Comparison of ENCODE assay signal across 8 cellular contexts in genomic region chrX:49291615-49292337, GRCh38. TPM values are rescaled to one million over a fixed set of nuclear protein-coding genes. Genes with fewer than 3 reads are reported as not detected.
DNase-seq lines count a peak whose midpoint lies in the region; ATAC-seq and TF ChIP-seq lines count a peak whose summit lies in the region.

No MANE protein-coding gene starts in this region.

- H3K4me1 ChIP-seq in colonic mucosa, result no peaks in the 10 kb centered on the region
- H3K4me1 ChIP-seq in lung (ENCODE audit: control insufficient read depth in 2 of 2, insufficient read depth in 2 of 2, low read length in 2 of 2), result no peaks in the 10 kb centered on the region

- H3K27me3 ChIP-seq in colonic mucosa, result no peaks in the 10 kb centered on the region
- H3K27me3 ChIP-seq in lung (ENCODE audit: control insufficient read depth, insufficient read depth), result no peaks in the 10 kb centered on the region

- WGBS in lung, 2 donors, result 20 to 34% methylated on average over 11 of the region's 11 CpGs

- no peaks in the 10 kb centered on the region for H3K36me3 ChIP-seq in colonic mucosa
- H3K36me3 ChIP-seq in lung (ENCODE audit: control insufficient read depth in 2 of 2, insufficient read depth in 2 of 2, low read length in 2 of 2), result no peaks in the 10 kb centered on the region

- peak; percentile 82 for ATAC-seq in GM18868 (IDR thresholded peaks at IDR 0.05; ENCODE audit: unreplicated experiment)
- ATAC-seq in lung (ENCODE audit: insufficient read depth, low FRiP score), result peak; percentile 30

- H3K9me3 ChIP-seq in colonic mucosa (no peaks in the 10 kb centered on the region), lung (ENCODE audit: control insufficient read depth in 2 of 2, insufficient read depth in 1 of 2, low read length in 1 of 2) (no peaks in the 10 kb centered on the region)

- TF ChIP-seq CTCF in colonic mucosa (IDR thresholded peaks at IDR 0.05) (peak; percentile 63), lung (IDR thresholded peaks at IDR 0.05; ENCODE audit: control extremely low read depth, extremely low read depth) (peak; percentile 26)

- intact Hi-C loops in colonic mucosa (cut with DNase I), result loop anchor here (5.0 kb wide), 1 partner anchor 461 kb away; no protein-coding TSS in a partner anchor

- H3K4me3 ChIP-seq in colonic mucosa (no peak overlapping the region), lung (no peak overlapping the region)

- no peak overlapping the region for H3K27ac ChIP-seq in colonic mucosa
- H3K27ac ChIP-seq in lung (ENCODE audit: low read depth in 1 of 2, low read length in 1 of 2), result no peak overlapping the region

- DNase-seq in AG08395 (ENCODE audit: low spot score) (peak; percentile 43), NCI-H1048 (lab: John Stamatoyannopoulos, UW) (peak; percentile 0), colonic mucosa (peak; percentile 67), lung (ENCODE audit: low spot score) (peak; percentile 63), GOT3 (lab: John Stamatoyannopoulos, UW) (no peak)
- peak; percentile 75 for DNase-seq in activated CD4-positive, CD25-positive, alpha-beta regulatory T cell treated with anti-CD3 and anti-CD28 coated beads, Interleukin-2, amount 50 U/mL, for 72 hours
- peak; percentile 62 for DNase-seq in stimulated activated CD8-positive, alpha-beta memory T cell treated with anti-CD3 and anti-CD28 coated beads, Interleukin-4, amount 100 ng/mL, for 24 hours (ENCODE audit: low read depth)

- H3K9ac ChIP-seq in colonic mucosa (ENCODE audit: low read depth in 2 of 2, low read length in 2 of 2), result no peak overlapping the region

RNA-seq across cellular contexts. Expression of gene GAGE10, which starts 11.7 kb away (rescaled TPM):
- total RNA-seq in colonic mucosa, result not detected
- not detected for total RNA-seq in lung
- polyA plus RNA-seq in lung, result not detected

RNA-seq across cellular contexts. Expression of gene PPP1R3F, which starts 22.2 kb away (rescaled TPM):
- total RNA-seq in colonic mucosa (1 to 10 TPM; 1.9 to 2.8 TPM), lung (1 to 10 TPM; 5.8 to 7.6 TPM)
- polyA plus RNA-seq in lung, result 1 to 10 TPM; 2.0 to 3.0 TPM

RNA-seq across cellular contexts. Expression of gene FOXP3, which starts 27.3 kb away (rescaled TPM):
- total RNA-seq in colonic mucosa (under 1 TPM; 0.21 to 0.30 TPM), lung (1 to 10 TPM in 1 of 2 donors, under 1 TPM in 1; 0.40 to 1.4 TPM)
- polyA plus RNA-seq in lung, result under 1 TPM; 0.12 to 0.56 TPM

RNA-seq across cellular contexts. Expression of gene GAGE12J, which starts 30.1 kb away (rescaled TPM):
- not detected for total RNA-seq in colonic mucosa
- not detected for total RNA-seq in lung
- not detected for polyA plus RNA-seq in lung

RNA-seq across cellular contexts. Expression of gene GAGE13, which starts 39.6 kb away (rescaled TPM):
- total RNA-seq in colonic mucosa (not detected), lung (not detected)
- not detected for polyA plus RNA-seq in lung
